27 cellular contexts compared by ENCODE assay signal in genomic region chr3:38560996-38561717, GRCh38.
A peak's percentile ranks its signal among the peaks of the same experiment; 100 is the strongest.
DNase-seq lines count a peak whose midpoint lies in the region; ATAC-seq, FAIRE-seq and TF ChIP-seq lines count a peak whose summit lies in the region.
"Had no signal": no experiment of that assay in that cellular context is flagged by ENCODE, and none has a peak within 500 bp of the region (broad histone marks: within the 10 kb centered on the region; RNA-seq: fewer than 3 reads in every experiment).

No MANE protein-coding gene starts in this region.

- H3K4me1 ChIP-seq in kidney (ENCODE audit: control insufficient read depth in 1 of 2, insufficient read depth in 1 of 2, low read depth in 1 of 2, low read length in 2 of 2) (no peaks in the 10 kb centered on the region), sigmoid colon (no peaks in the 10 kb centered on the region), HAP-1 (no peaks in the 10 kb centered on the region)
- H3K4me1 ChIP-seq: SJCRH30 had no signal

- no peak for TF ChIP-seq POLR2A in sigmoid colon (IDR thresholded peaks at IDR 0.05)

- DNase-seq in activated CD4-positive, CD25-positive, alpha-beta regulatory T cell treated with anti-CD3 and anti-CD28 coated beads, Interleukin-2, amount 50 U/mL, for 72 hours: peak; percentile 11
- DNase-seq in CD14-positive monocyte (ENCODE audit: low spot score) (peak; percentile 10), kidney (peak; percentile 35), sigmoid colon (peak; percentile 45), HAP-1 (ENCODE audit: low spot score in 2 of 2) (no peak), DMS53 treated with DMSO at 0.1 percent for 48 hours (lab: John Stamatoyannopoulos, UW; ENCODE audit: unreplicated experiment) (no peak), NCI-H1092 (lab: John Stamatoyannopoulos, UW) (no peak)
- DNase-seq: DMS 273 treated with DMSO at 0.1 percent for 48 hours, DMS79 treated with DMSO at 0.1 percent for 48 hours, GF-D8, HCEC 1CT, KBM-7, MV-4-11, NCI-H1105 treated with DMSO at 0.1 percent for 48 hours, NCI-H146, NCI-H2029, NCI-H446, NCI-H524 treated with DMSO at 0.1 percent for 48 hours, NCI-H774, SJCRH30 had no signal

- H3K27ac Mint-ChIP-seq in CD14-positive monocyte: no peak overlapping the region
- H3K27ac Mint-ChIP-seq: B cell; CD8-positive, alpha-beta memory T cell; GM23338 had no signal

- no peak for ATAC-seq in activated CD4-positive, CD25-positive, alpha-beta regulatory T cell treated with anti-CD3 and anti-CD28 coated beads, Interleukin-2, amount 50 U/mL, for 24 hours

- H3K9me3 ChIP-seq in kidney (ENCODE audit: control insufficient read depth in 1 of 2, low read length in 2 of 2): no peaks in the 10 kb centered on the region
- H3K9me3 ChIP-seq in sigmoid colon: no peaks in the 10 kb centered on the region
- no peaks in the 10 kb centered on the region for H3K9me3 ChIP-seq in HAP-1
- H3K9me3 ChIP-seq: SJCRH30 had no signal

- in situ Hi-C loops in HAP-1 (cut with MboI; ENCODE audit: low sequenced_read_pairs): no loop called here

- H3K4me3 Mint-ChIP-seq in CD14-positive monocyte: no peak overlapping the region
- H3K4me3 Mint-ChIP-seq: B cell; CD8-positive, alpha-beta memory T cell; GM23338 had no signal

- WGBS in sigmoid colon, 2 donors: 83 to 91% methylated on average over 7 of the region's 7 CpGs

- H3K9ac ChIP-seq in kidney (ENCODE audit: low read length in 2 of 2): no peak overlapping the region

- TF ChIP-seq EP300 in sigmoid colon (IDR thresholded peaks at IDR 0.05): no peak

- no peaks in the 10 kb centered on the region for H3K27me3 ChIP-seq in sigmoid colon
- no peaks in the 10 kb centered on the region for H3K27me3 ChIP-seq in HAP-1 (ENCODE audit: low read depth)
- H3K27me3 ChIP-seq: SJCRH30 had no signal

- peaks cover 0 to 4% (median 0%) of the 10 kb centered on the region in 7 donors for H3K9me3 Mint-ChIP-seq in CD14-positive monocyte
- H3K9me3 Mint-ChIP-seq: CD8-positive, alpha-beta memory T cell had no signal

- H3K36me3 Mint-ChIP-seq in CD14-positive monocyte: no peaks in the 10 kb centered on the region
- H3K36me3 Mint-ChIP-seq: CD8-positive, alpha-beta memory T cell had no signal

- TF ChIP-seq CTCF in CD14-positive monocyte (IDR thresholded peaks at IDR 0.05) (no peak), kidney (IDR thresholded peaks at IDR 0.05; ENCODE audit: borderline replicate concordance, extremely low read depth, insufficient read depth) (no peak), sigmoid colon (IDR thresholded peaks at IDR 0.05) (no peak)

- intact Hi-C loops in CD14-positive monocyte (cut with micrococcal nuclease): no loop called here
- intact Hi-C loops in kidney (cut with DNase I): no loop called here
- intact Hi-C loops in sigmoid colon (cut with DNase I): no loop called here

- H3K36me3 ChIP-seq in kidney (ENCODE audit: control insufficient read depth in 1 of 2, insufficient read depth in 2 of 2, low read length in 2 of 2) (no peaks in the 10 kb centered on the region), sigmoid colon (no peaks in the 10 kb centered on the region), HAP-1 (replicated peaks) (no peaks in the 10 kb centered on the region)

- peaks cover 3 to 11% (median 8%) of the 10 kb centered on the region in 3 donors for H3K27me3 Mint-ChIP-seq in CD14-positive monocyte (ENCODE audit: low read depth in 3 of 3)

- H3K4me3 ChIP-seq in kidney (ENCODE audit: low read length in 2 of 2) (no peak overlapping the region), sigmoid colon (no peak overlapping the region), HAP-1 (no peak overlapping the region)
- H3K4me3 ChIP-seq: GM23338, SJCRH30 had no signal

- peaks cover 2% of the 10 kb centered on the region for H3K4me1 Mint-ChIP-seq in CD14-positive monocyte
- H3K4me1 Mint-ChIP-seq: B cell; CD8-positive, alpha-beta memory T cell had no signal

- H3K27ac ChIP-seq in kidney (ENCODE audit: low read depth in 2 of 2, low read length in 2 of 2) (no peak overlapping the region), sigmoid colon (no peak overlapping the region)
- H3K27ac ChIP-seq: 22Rv1, C4-2B, SJCRH30 had no signal

- no peak for FAIRE-seq in kidney (lab: Jason Lieb, UNC)
- FAIRE-seq: RCC 7860 had no signal

Comparison
In these comparisons a context has a peak if more than half of its experiments do, and no peak if none do; other contexts are left out.
1. DNase-seq: peak in activated CD4-positive, CD25-positive, alpha-beta regulatory T cell treated with anti-CD3 and anti-CD28 coated beads, Interleukin-2, amount 50 U/mL, for 72 hours (single experiment), CD14-positive monocyte (single experiment), kidney (single experiment) and sigmoid colon (single experiment); none in HAP-1 (0 of 2), DMS53 treated with DMSO at 0.1 percent for 48 hours (single experiment) and NCI-H1092 (single experiment).